8 cellular contexts compared by ENCODE assay signal in genomic region chr19:571127-571974, GRCh38. TPM values are rescaled to one million over a fixed set of nuclear protein-coding genes. Genes with fewer than 3 reads are reported as not detected.
A peak's percentile ranks its signal among the peaks of the same experiment; 100 is the strongest.
DNase-seq lines count a peak whose midpoint lies in the region; ATAC-seq and TF ChIP-seq lines count a peak whose summit lies in the region.

No MANE protein-coding gene starts in this region.

- H3K27me3 ChIP-seq in stomach smooth muscle (ENCODE audit: control insufficient read depth in 1 of 2, insufficient read depth in 2 of 2, low read length in 2 of 2), result no peaks in the 10 kb centered on the region

- H3K4me3 ChIP-seq in coronary artery, result peak overlapping the region; percentile 83
- H3K4me3 ChIP-seq in stomach smooth muscle (ENCODE audit: low read length in 2 of 2), result peak overlapping the region; percentile 73 to 93

- H3K9me3 ChIP-seq in stomach smooth muscle (ENCODE audit: control insufficient read depth in 2 of 2, low read length in 2 of 2), result no peaks in the 10 kb centered on the region

- peaks cover 48% of the 10 kb centered on the region for H3K4me1 ChIP-seq in stomach smooth muscle (ENCODE audit: control insufficient read depth, insufficient read depth, low read length)

- H3K36me3 ChIP-seq in stomach smooth muscle (ENCODE audit: control insufficient read depth in 2 of 2, insufficient read depth in 2 of 2, low read length in 2 of 2), result no peaks in the 10 kb centered on the region

- no peak for ATAC-seq in GM21447 (IDR thresholded peaks at IDR 0.05; ENCODE audit: unreplicated experiment)

- H3K27ac ChIP-seq in coronary artery, result peak overlapping the region; percentile 54 to 82
- H3K27ac ChIP-seq in stomach smooth muscle (ENCODE audit: low read length), result no peak overlapping the region

- TF ChIP-seq CTCF in coronary artery (IDR thresholded peaks at IDR 0.05), result no peak

- DNase-seq in activated CD4-positive, alpha-beta T cell treated with anti-CD3 and anti-CD28 coated beads for 48 hours, result peak; percentile 71
- DNase-seq in activated CD4-positive, alpha-beta T cell treated with anti-CD3 and anti-CD28 coated beads, Interleukin-2, amount 50 U/mL, for 4 hours, result no peak
- DNase-seq in NCI-H1105 treated with DMSO at 0.1 percent for 48 hours (lab: John Stamatoyannopoulos, UW), result peak; percentile 78
- DNase-seq in T-helper 1 cell, result peak in 3 of 5 donors; percentile 31 to 59 (median 46)
- no peak for DNase-seq in coronary artery (ENCODE audit: low spot score)
- peak; percentile 43 to 49 for DNase-seq in lung microvascular endothelial cell (ENCODE audit: low read depth in 2 of 2)

- H3K9ac ChIP-seq in stomach smooth muscle (ENCODE audit: low read length in 2 of 2), result peak overlapping the region; percentile 57 to 64

RNA-seq across cellular contexts. Expression of gene BSG, which starts 1.0 kb away (rescaled TPM):
- total RNA-seq in lung microvascular endothelial cell, result 184 and 198 TPM in 2 replicates

RNA-seq across cellular contexts. Expression of gene HCN2, which starts 18.3 kb away (rescaled TPM):
- 0.40 and 0.44 TPM in 2 replicates for total RNA-seq in lung microvascular endothelial cell

RNA-seq across cellular contexts. Expression of gene GZMM, which starts 27.5 kb away (rescaled TPM):
- total RNA-seq in lung microvascular endothelial cell, result not detected in 2 replicates

RNA-seq across cellular contexts. Expression of gene CDC34, which starts 39.8 kb away (rescaled TPM):
- 74.3 and 89.3 TPM in 2 replicates for total RNA-seq in lung microvascular endothelial cell

Comparison
In these comparisons a context has a peak if more than half of its experiments do, and no peak if none do; other contexts are left out.
1. DNase-seq: peak in activated CD4-positive, alpha-beta T cell treated with anti-CD3 and anti-CD28 coated beads for 48 hours (single experiment), NCI-H1105 treated with DMSO at 0.1 percent for 48 hours (single experiment), T-helper 1 cell (3 of 5) and lung microvascular endothelial cell (2 of 2); none in activated CD4-positive, alpha-beta T cell treated with anti-CD3 and anti-CD28 coated beads, Interleukin-2, amount 50 U/mL, for 4 hours (0 of 2) and coronary artery (single experiment).